ENCODE assay signal across 8 cellular contexts in the genomic region with DNA sequence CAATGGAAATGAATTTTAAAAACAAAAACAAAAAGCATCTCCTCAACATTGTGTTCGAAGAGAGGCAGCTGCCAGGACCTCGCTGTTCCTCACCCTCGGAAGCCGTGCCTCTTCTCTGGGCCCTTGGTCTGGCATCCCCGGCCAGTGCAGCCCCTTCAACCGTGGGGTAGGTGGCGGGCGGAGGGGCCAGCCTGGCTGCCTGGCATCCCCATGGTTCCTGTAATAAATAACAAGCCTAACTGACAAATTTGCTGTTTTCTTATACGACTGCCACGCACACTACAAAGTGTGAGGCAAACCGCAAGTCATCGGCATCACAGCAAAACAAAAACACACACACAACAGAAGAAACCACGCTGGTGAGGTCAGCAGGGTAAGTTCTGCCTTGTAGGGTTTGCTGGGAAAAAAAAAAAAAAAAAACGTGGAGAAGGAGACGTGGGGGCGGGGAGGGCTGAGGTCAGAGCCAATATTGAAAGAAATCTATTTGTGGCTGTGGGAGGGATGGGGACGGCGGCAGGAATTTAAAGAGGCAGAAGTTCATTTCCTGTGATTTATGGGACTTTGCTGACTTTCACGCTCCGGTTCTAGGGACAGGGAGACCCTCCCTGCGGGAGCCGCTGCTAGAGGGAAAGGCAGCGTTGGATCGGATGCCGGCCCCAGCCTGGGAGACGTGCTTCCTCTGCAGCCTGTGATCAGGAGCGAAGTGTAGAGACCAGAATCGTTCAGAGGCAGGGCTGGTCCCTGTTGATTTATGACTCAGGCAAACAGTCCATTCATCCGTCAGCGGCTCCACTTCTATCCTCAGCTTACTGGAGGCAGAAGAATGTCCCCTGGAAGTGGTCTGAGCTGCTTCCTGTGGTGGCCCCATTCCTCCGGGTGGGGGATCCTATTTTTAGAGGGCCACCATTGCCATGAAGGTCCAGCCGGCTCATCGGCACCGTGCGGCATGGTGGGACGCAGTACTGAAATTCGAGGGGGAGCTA.
A peak's percentile ranks its signal among the peaks of the same experiment; 100 is the strongest.
DNase-seq lines count a peak whose midpoint lies in the region; TF ChIP-seq lines count a peak whose summit lies in the region.

No MANE protein-coding gene starts in this region.

- intact Hi-C loops in MCF 10A (cut with micrococcal nuclease): no loop called here
- intact Hi-C loops in vagina (cut with DNase I): no loop called here

- H3K4me3 ChIP-seq in vagina: peak overlapping the region; percentile 7 to 24

- H3K36me3 Mint-ChIP-seq in activated naive CD4-positive, alpha-beta T cell treated with anti-CD3 and anti-CD28 coated beads, Interleukin-2, amount 10 ng/mL, durations not matched to agents 7 days and 5 days: no peaks in the 10 kb centered on the region
- no peaks in the 10 kb centered on the region for H3K36me3 Mint-ChIP-seq in MCF 10A (ENCODE audit: insufficient read depth, unreplicated experiment)

- TF ChIP-seq POLR2A in vagina (IDR thresholded peaks at IDR 0.05): no peak

- CTCF ChIA-PET in activated naive CD4-positive, alpha-beta T cell treated with anti-CD3 and anti-CD28 coated beads, Interleukin-2, amount 10 ng/mL, durations not matched to agents 7 days and 5 days (lab: Charles Lee): no interaction called here
- CTCF ChIA-PET in MCF 10A (lab: Yijun Ruan, JAX): interaction anchor here (0.7 kb wide), 1 partner anchor 15 kb away, joined by 4 read pairs; no protein-coding TSS in a partner anchor

- no peak overlapping the region for H3K27ac Mint-ChIP-seq in activated naive CD4-positive, alpha-beta T cell treated with anti-CD3 and anti-CD28 coated beads, Interleukin-2, amount 10 ng/mL, durations not matched to agents 7 days and 5 days
- H3K27ac Mint-ChIP-seq in MCF 10A (ENCODE audit: low read depth, unreplicated experiment): peak overlapping the region; percentile 78

- no TSS peak for BruUV-seq in MCF 10A (replicated peaks; lab: Mats Ljungman, UMichigan)

- H3K9me3 Mint-ChIP-seq in activated naive CD4-positive, alpha-beta T cell treated with anti-CD3 and anti-CD28 coated beads, Interleukin-2, amount 10 ng/mL, durations not matched to agents 7 days and 5 days: no peaks in the 10 kb centered on the region
- H3K9me3 Mint-ChIP-seq in MCF 10A (ENCODE audit: unreplicated experiment): no peaks in the 10 kb centered on the region

- H3K27ac ChIP-seq in vagina: peak overlapping the region; percentile 13

- no peaks in the 10 kb centered on the region for H3K9me3 ChIP-seq in vagina

- POLR2A ChIA-PET in MCF 10A (lab: Yijun Ruan, JAX): interaction anchor here (0.9 kb wide), 1 partner anchor 77 kb away, joined by 3 read pairs; no protein-coding TSS in a partner anchor

- H3K27me3 ChIP-seq in vagina: no peaks in the 10 kb centered on the region

- no peak for TF ChIP-seq CTCF in MCF 10A (IDR thresholded peaks at IDR 0.05; ENCODE audit: unreplicated experiment)
- TF ChIP-seq CTCF in vagina (IDR thresholded peaks at IDR 0.05): no peak

- peaks cover 8% of the 10 kb centered on the region for H3K4me1 ChIP-seq in vagina

- H3K27me3 Mint-ChIP-seq in activated naive CD4-positive, alpha-beta T cell treated with anti-CD3 and anti-CD28 coated beads, Interleukin-2, amount 10 ng/mL, durations not matched to agents 7 days and 5 days: peaks cover 46% of the 10 kb centered on the region
- H3K27me3 Mint-ChIP-seq in MCF 10A (ENCODE audit: insufficient read depth, unreplicated experiment): no peaks in the 10 kb centered on the region

- H3K4me1 Mint-ChIP-seq in activated naive CD4-positive, alpha-beta T cell treated with anti-CD3 and anti-CD28 coated beads, Interleukin-2, amount 10 ng/mL, durations not matched to agents 7 days and 5 days: peaks cover 9% of the 10 kb centered on the region
- peaks cover 11% of the 10 kb centered on the region for H3K4me1 Mint-ChIP-seq in MCF 10A (ENCODE audit: insufficient read depth, unreplicated experiment)

- peak overlapping the region; percentile 48 for H3K4me3 Mint-ChIP-seq in activated naive CD4-positive, alpha-beta T cell treated with anti-CD3 and anti-CD28 coated beads, Interleukin-2, amount 10 ng/mL, durations not matched to agents 7 days and 5 days
- H3K4me3 Mint-ChIP-seq in MCF 10A (ENCODE audit: unreplicated experiment): peak overlapping the region; percentile 49

- H3K36me3 ChIP-seq in vagina: no peaks in the 10 kb centered on the region

- no peak for DNase-seq in activated naive CD4-positive, alpha-beta T cell treated with anti-CD3 and anti-CD28 coated beads, Interleukin-2, amount 10 ng/mL, durations not matched to agents 7 days and 5 days
- DNase-seq in activated naive CD4-positive, alpha-beta T cell (lab: John Stamatoyannopoulos, UW): no peak
- DNase-seq in MCF 10A (ENCODE audit: unreplicated experiment): peak; percentile 27
- DNase-seq in kidney tubule cell (ENCODE audit: low spot score): peak; percentile 93
- no peak for DNase-seq in vagina (ENCODE audit: extremely low spot score in 2 of 2)
- DNase-seq in DMS153 treated with DMSO at 0.1 percent for 48 hours (lab: John Stamatoyannopoulos, UW; ENCODE audit: unreplicated experiment): no peak
- DNase-seq in activated CD4-positive, CD25-positive, alpha-beta regulatory T cell (lab: John Stamatoyannopoulos, UW): no peak
- no peak for DNase-seq in NCI-H2029 (lab: John Stamatoyannopoulos, UW)

Comparison
In these comparisons a context has a peak if more than half of its experiments do, and no peak if none do; other contexts are left out.
1. DNase-seq: peak in MCF 10A (single experiment) and kidney tubule cell (single experiment); none in activated naive CD4-positive, alpha-beta T cell treated with anti-CD3 and anti-CD28 coated beads, Interleukin-2, amount 10 ng/mL, durations not matched to agents 7 days and 5 days (single experiment), activated naive CD4-positive, alpha-beta T cell (0 of 4), vagina (0 of 2), DMS153 treated with DMSO at 0.1 percent for 48 hours (single experiment), activated CD4-positive, CD25-positive, alpha-beta regulatory T cell (0 of 4) and NCI-H2029 (single experiment).